9 cellular contexts compared by ENCODE assay signal in the genomic region with DNA sequence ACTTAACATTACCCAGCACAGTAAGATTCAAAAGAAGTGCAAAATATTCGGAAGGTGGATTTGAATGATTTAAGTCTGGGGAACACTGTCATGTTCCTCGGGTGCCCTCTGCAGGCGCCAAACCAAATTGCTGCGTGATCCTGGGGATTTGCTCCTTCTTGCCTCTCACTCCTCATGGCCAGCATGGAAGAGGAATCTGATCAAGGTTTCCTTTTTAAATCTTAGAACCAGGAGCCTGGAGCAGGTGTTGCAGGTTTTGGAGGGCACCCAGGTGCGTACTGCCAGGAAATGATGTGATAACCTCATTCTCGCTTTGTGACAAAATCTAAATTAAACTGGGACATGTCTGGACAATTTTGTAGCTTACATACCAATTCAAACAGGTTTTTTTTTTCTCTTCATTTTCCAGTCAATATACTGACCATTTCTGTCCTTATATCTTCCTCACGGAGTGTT. TPM values are rescaled to one million over a fixed set of nuclear protein-coding genes. Genes with fewer than 3 reads are reported as not detected.
A peak's percentile ranks its signal among the peaks of the same experiment; 100 is the strongest.
DNase-seq lines count a peak whose midpoint lies in the region; ATAC-seq and TF ChIP-seq lines count a peak whose summit lies in the region.
"Had no signal": no experiment of that assay in that cellular context is flagged by ENCODE, and none has a peak within 500 bp of the region (broad histone marks: within the 10 kb centered on the region; RNA-seq: fewer than 3 reads in every experiment).

No MANE protein-coding gene starts in this region.

- H3K4me3 ChIP-seq in HAP-1 = no peak overlapping the region
- no peak overlapping the region for H3K4me3 ChIP-seq in WI38 (ENCODE audit: low read depth, low read length)
- H3K4me3 ChIP-seq in mammary epithelial cell (replicated peaks in 1 of 3; ENCODE audit: insufficient read depth in 1 of 3, low read depth in 2 of 3, low read length in 3 of 3) = no peak overlapping the region

- H3K79me2 ChIP-seq in mammary epithelial cell (ENCODE audit: insufficient read depth, low read length) = no peaks in the 10 kb centered on the region

- CTCF ChIA-PET in mammary epithelial cell (lab: Charles Lee; ENCODE audit: low non-redundant PET) = interaction anchor here (0.6 to 0.7 kb wide), 2 partner anchors 9 to 1276 kb away, joined by 3 to 6 read pairs; no protein-coding TSS in a partner anchor

- H3K9ac ChIP-seq in mammary epithelial cell (ENCODE audit: insufficient read depth, low read length) = no peak overlapping the region

- no TSS peak for BruUV-seq in mammary epithelial cell (replicated peaks; lab: Mats Ljungman, UMichigan)

- no peaks in the 10 kb centered on the region for H4K20me1 ChIP-seq in mammary epithelial cell (ENCODE audit: insufficient read depth, low read length)

- no peak overlapping the region for H3K27ac ChIP-seq in mammary epithelial cell (ENCODE audit: insufficient read depth, low read depth, low read length)

- H3K9me3 ChIP-seq in HAP-1 (no peaks in the 10 kb centered on the region), mammary epithelial cell (replicated peaks; ENCODE audit: insufficient read depth, low read length) (no peaks in the 10 kb centered on the region)

- TF ChIP-seq CTCF in WI38 (IDR thresholded peaks at IDR 0.05; ENCODE audit: low read depth, low read length) (peak; percentile 85), mammary epithelial cell (conservative IDR thresholded peaks at IDR 0.05 in 1 of 2, IDR thresholded peaks at IDR 0.05 in 1 of 2; ENCODE audit: extremely low read depth in 1 of 2, insufficient read depth in 1 of 2, low read depth in 1 of 2, low read length in 2 of 2) (peak; percentile 92 to 97)

- H3K27me3 ChIP-seq in HAP-1 (ENCODE audit: low read depth) = peaks cover 2% of the 10 kb centered on the region; the same call in 1 of the 2 replicates
- H3K27me3 ChIP-seq in mammary epithelial cell (ENCODE audit: insufficient read depth, low read length) = no peaks in the 10 kb centered on the region

- no peak overlapping the region for H3K4me2 ChIP-seq in mammary epithelial cell (ENCODE audit: insufficient read depth, low read depth, low read length)

- peak; percentile 76 for DNase-seq in Caki2 (ENCODE audit: low read depth)
- DNase-seq in HAP-1 (ENCODE audit: low spot score in 2 of 2) = peak; percentile 51 to 83
- DNase-seq in NCI-H2196 (lab: John Stamatoyannopoulos, UW; ENCODE audit: unreplicated experiment) = peak; percentile 75
- peak; percentile 70 for DNase-seq in mammary epithelial cell
- peak; percentile 89 for DNase-seq in islet precursor cell
- peak; percentile 60 to 61 for DNase-seq in stimulated activated CD4-positive, alpha-beta T cell treated with anti-CD3 and anti-CD28 coated beads, Interleukin-1b, Interleukin-23, amount 100 ng/mL, for 4 hours (ENCODE audit: low read depth in 2 of 2)

- intact Hi-C loops in mammary epithelial cell (cut with micrococcal nuclease) = loop anchor here (1.0 to 5.0 kb wide), 5 partner anchors 67 to 621 kb away; no protein-coding TSS in a partner anchor

- in situ Hi-C loops in Caki2 (cut with HindIII; ENCODE audit: low pct_unique_long_range_greater_than_20kb, low sequenced_read_pairs) (loop anchor here (10.0 kb wide), 1 partner anchor 95 kb away; no protein-coding TSS in a partner anchor), HAP-1 (cut with MboI; ENCODE audit: low sequenced_read_pairs) (loop anchor here (5.0 to 25.0 kb wide), 2 partner anchors 97 to 637 kb away; no protein-coding TSS in a partner anchor), mammary epithelial cell (cut with MboI; ENCODE audit: low sequenced_read_pairs in 2 of 2) (loop anchor here (5.0 to 25.0 kb wide), 3 partner anchors 102 to 612 kb away; a partner anchor contains a TSS)

- 5% methylated on average over 7 of the region's 7 CpGs for WGBS in mammary epithelial cell (ENCODE audit: low coverage, missing lambda C conversion rate)

- H3K4me1 ChIP-seq in HAP-1 (no peaks in the 10 kb centered on the region), mammary epithelial cell (ENCODE audit: insufficient read depth, low read length) (peaks cover 17% of the 10 kb centered on the region)

- no peak for ATAC-seq in HG03097 (IDR thresholded peaks at IDR 0.05; ENCODE audit: low FRiP score, unreplicated experiment)

- H2AFZ ChIP-seq in mammary epithelial cell (ENCODE audit: low read depth, low read length) = peak overlapping the region; percentile 64

- dilution Hi-C loops in mammary epithelial cell (cut with HindIII; ENCODE audit: low sequenced_read_pairs) = no loop called here

- no peaks in the 10 kb centered on the region for H3K36me3 ChIP-seq in HAP-1 (replicated peaks)
- H3K36me3 ChIP-seq in mammary epithelial cell (ENCODE audit: insufficient read depth, low read length) = no peaks in the 10 kb centered on the region

RNA-seq across cellular contexts. Expression of a gene that starts 8.1 kb away (rescaled TPM):
- 245 and 300 TPM in 2 replicates for total RNA-seq in Caki2 (2014; rRNA removed; shearing (Covaris generic); ENCODE audit: low replicate concordance)
- total RNA-seq in mammary epithelial cell = 10 to 100 TPM; 28.9 to 45.3 TPM
- 28.4 TPM for polyA plus RNA-seq in mammary epithelial cell
- 0.41 TPM for polyA minus RNA-seq in mammary epithelial cell

RNA-seq across cellular contexts. Expression of a gene that starts 26.0 kb away (rescaled TPM):
- total RNA-seq in Caki2 (2014; rRNA removed; shearing (Covaris generic); ENCODE audit: low replicate concordance) = 154 and 180 TPM in 2 replicates
- 1 to 10 TPM; 1.3 to 6.2 TPM for total RNA-seq in mammary epithelial cell
- polyA plus RNA-seq in mammary epithelial cell = 4.7 TPM
- polyA minus RNA-seq in mammary epithelial cell = 8.2 TPM
- total RNA-seq: T-helper 2 cell treated with Interferon-gamma antibody and Interleukin-4, amounts not matched to agents 100 ng/mL and 5 ng/mL, for 36 hours had no signal

Comparison
In these comparisons a context has a peak if more than half of its experiments do, and no peak if none do; other contexts are left out.
1. RNA of a gene that starts 26.0 kb away (total RNA-seq): 154 to 180 TPM in Caki2; 1.3 to 6.2 TPM in mammary epithelial cell; every median in the first group is over 10 times any median in the second.
2. Peak in every context shown above with its lines, with median percentiles within 50 percentile points of each other: DNase-seq.